Comparison of ENCODE assay signal across 1 cellular context in genomic region chr1:157235307-157235706, GRCh38.
A peak's percentile ranks its signal among the peaks of the same experiment; 100 is the strongest.
TF ChIP-seq lines count a peak whose summit lies in the region.

No MANE protein-coding gene starts in this region.

TF ChIP-seq in K562, 482 proteins besides CTCF, POLR2A, EP300 and RAD21 (continued from another document):
- no peak for TF ChIP-seq TSHZ1 (CRISPR knock-in tag; IDR thresholded peaks at IDR 0.05)
- TF ChIP-seq HNRNPUL1 (IDR thresholded peaks at IDR 0.05; ENCODE audit: low read length), result no peak
- TF ChIP-seq CLOCK (CRISPR knock-in tag; IDR thresholded peaks at IDR 0.05; ENCODE audit: borderline replicate concordance), result no peak
- no peak for TF ChIP-seq ZNF785 (CRISPR knock-in tag; IDR thresholded peaks at IDR 0.05)
- no peak for TF ChIP-seq ZNF24 (IDR thresholded peaks at IDR 0.05)
- TF ChIP-seq ZNF197 (CRISPR knock-in tag; IDR thresholded peaks at IDR 0.05; ENCODE audit: low read depth), result no peak
- no peak for TF ChIP-seq NFATC3 (IDR thresholded peaks at IDR 0.05)
- TF ChIP-seq KDM1A (IDR thresholded peaks at IDR 0.05), result peak; percentile 16 to 42; a peak in 2 of 4 replicates
- TF ChIP-seq STAT5B (CRISPR knock-in tag; IDR thresholded peaks at IDR 0.05), result no peak
- TF ChIP-seq MAFG (tag; conservative IDR thresholded peaks at IDR 0.05), result no peak
- TF ChIP-seq XRCC3 (IDR thresholded peaks at IDR 0.05), result no peak
- TF ChIP-seq ZNF707 (CRISPR knock-in tag; conservative IDR thresholded peaks at IDR 0.05), result 0 out of 2 replicates have a peak, but pooled peaks have one; percentile 61
- TF ChIP-seq NFXL1 (CRISPR knock-in tag; IDR thresholded peaks at IDR 0.05), result no peak
- TF ChIP-seq HNRNPLL (IDR thresholded peaks at IDR 0.05; ENCODE audit: low read depth, low read length, poor library complexity, severe bottlenecking), result no peak
- TF ChIP-seq E2F1 (CRISPR knock-in tag; IDR thresholded peaks at IDR 0.05), result no peak
- no peak for TF ChIP-seq NCOA2 (IDR thresholded peaks at IDR 0.05; ENCODE audit: partially characterized antibody in 2 of 2)
- no peak for TF ChIP-seq ZBTB49 (CRISPR knock-in tag; IDR thresholded peaks at IDR 0.05; ENCODE audit: borderline replicate concordance)
- TF ChIP-seq MCM7 (IDR thresholded peaks at IDR 0.05), result no peak
